2 cellular contexts compared by ENCODE assay signal in genomic region chr5:149417714-149418368, GRCh38.
TF ChIP-seq lines count a peak whose summit lies in the region.

No MANE protein-coding gene starts in this region.

TF ChIP-seq in SK-N-SH, 30 proteins besides CTCF, POLR2A, EP300 and RAD21:
- peak; percentile 64; the same call in 1 of the 2 replicates for TF ChIP-seq RCOR1 (IDR thresholded peaks at IDR 0.05; ENCODE audit: low read length)
- TF ChIP-seq MXI1 (IDR thresholded peaks at IDR 0.05; ENCODE audit: low read depth, low read length): no peak

TF ChIP-seq in SK-N-SH treated with all-trans-retinoic acid at 6 μM for 48 hours, 23 proteins besides CTCF, POLR2A, EP300 and RAD21:
- TF ChIP-seq ZNF70 (CRISPR knock-in tag; IDR thresholded peaks at IDR 0.05) (no peak), ISL1 (CRISPR knock-in tag; IDR thresholded peaks at IDR 0.05) (no peak), ZC3H10 (CRISPR knock-in tag; IDR thresholded peaks at IDR 0.05) (no peak), POU6F1 (CRISPR knock-in tag; IDR thresholded peaks at IDR 0.05; ENCODE audit: borderline replicate concordance, low read depth) (no peak), RARB (CRISPR knock-in tag; IDR thresholded peaks at IDR 0.05) (no peak), ARNTL (CRISPR knock-in tag; IDR thresholded peaks at IDR 0.05; ENCODE audit: borderline replicate concordance, low read depth) (no peak), BACH2 (CRISPR knock-in tag; IDR thresholded peaks at IDR 0.05; ENCODE audit: borderline replicate concordance) (no peak), ZFP30 (CRISPR knock-in tag; IDR thresholded peaks at IDR 0.05) (no peak), SNAI2 (CRISPR knock-in tag; IDR thresholded peaks at IDR 0.05) (no peak), TOX (CRISPR knock-in tag; IDR thresholded peaks at IDR 0.05; ENCODE audit: borderline replicate concordance) (no peak), CSRNP3 (CRISPR knock-in tag; IDR thresholded peaks at IDR 0.05) (no peak), PATZ1 (CRISPR knock-in tag; IDR thresholded peaks at IDR 0.05; ENCODE audit: borderline replicate concordance) (no peak), OSR1 (CRISPR knock-in tag; IDR thresholded peaks at IDR 0.05) (no peak), ZFP3 (CRISPR knock-in tag; IDR thresholded peaks at IDR 0.05) (no peak), ESRRG (CRISPR knock-in tag; IDR thresholded peaks at IDR 0.05) (no peak), CSDC2 (CRISPR knock-in tag; IDR thresholded peaks at IDR 0.05) (no peak), CREB5 (CRISPR knock-in tag; IDR thresholded peaks at IDR 0.05; ENCODE audit: low read depth) (no peak), PPARA (CRISPR knock-in tag; IDR thresholded peaks at IDR 0.05; ENCODE audit: borderline replicate concordance) (no peak), ZNF565 (CRISPR knock-in tag; conservative IDR thresholded peaks at IDR 0.05; ENCODE audit: low read depth) (no peak), ZNF8 (CRISPR knock-in tag; IDR thresholded peaks at IDR 0.05) (no peak)
